ENCODE assay signal across 10 cellular contexts in the genomic region with DNA sequence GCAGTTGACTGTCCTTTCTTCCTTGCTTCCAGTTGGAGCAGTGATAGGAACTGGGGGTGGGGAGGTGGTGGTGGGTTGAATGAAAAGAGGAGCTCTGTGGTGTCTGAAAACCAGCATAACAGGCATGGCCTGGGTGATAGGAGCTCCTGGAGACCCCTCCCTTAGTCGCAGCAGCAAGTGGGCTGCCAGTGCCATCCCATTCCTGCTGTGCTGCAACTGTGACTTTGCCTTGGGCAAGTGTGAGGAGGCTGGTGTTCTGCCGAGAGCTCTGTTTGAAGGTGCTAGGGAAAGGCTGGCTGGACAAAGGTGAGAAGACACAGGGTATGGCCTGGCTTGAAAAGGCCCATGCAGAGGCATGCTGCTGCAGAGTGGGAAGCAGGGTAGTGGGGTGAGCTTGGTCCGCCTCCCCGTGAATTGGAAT. TPM values are rescaled to one million over a fixed set of nuclear protein-coding genes. Genes with fewer than 3 reads are reported as not detected.
DNase-seq lines count a peak whose midpoint lies in the region; ATAC-seq lines count a peak whose summit lies in the region.
"Had no signal": no experiment of that assay in that cellular context is flagged by ENCODE, and none has a peak within 500 bp of the region (broad histone marks: within the 10 kb centered on the region; RNA-seq: fewer than 3 reads in every experiment).

No MANE protein-coding gene starts in this region.

- DNase-seq in NCI-H1694 treated with DMSO at 0.1 percent for 48 hours (lab: John Stamatoyannopoulos, UW) (peak; percentile 35), NCI-H1694 (lab: John Stamatoyannopoulos, UW) (no peak), T-cell (no peak), right cardiac atrium (no peak), COLO829 (ENCODE audit: low spot score) (no peak), NCI-H510A treated with DMSO at 0.1 percent for 48 hours (lab: John Stamatoyannopoulos, UW) (no peak), NOMO-1 treated with dmso at 0.1 percent for 144 hours (lab: John Stamatoyannopoulos, UW; ENCODE audit: unreplicated experiment) (no peak)

- H3K27me3 Mint-ChIP-seq in T-cell, result no peaks in the 10 kb centered on the region

- H3K9ac ChIP-seq in skeletal muscle tissue (ENCODE audit: low read depth in 1 of 3, low read length in 3 of 3), result peak overlapping the region in 1 of 3 donors; percentile 47
- H3K9ac ChIP-seq: parathyroid adenoma had no signal

- H3K36me3 Mint-ChIP-seq in T-cell, result peaks cover 40% of the 10 kb centered on the region

- CTCF ChIA-PET in T-cell (lab: Charles Lee), result interaction anchor here (0.7 to 3.3 kb wide), 23 partner anchors 10 to 393 kb away, joined by 3 to 20 read pairs (median 5); a partner anchor contains a TSS

- no peaks in the 10 kb centered on the region for H3K9me3 Mint-ChIP-seq in T-cell

- 61% methylated on average over 4 of the region's 4 CpGs for WGBS in right cardiac atrium

- peaks cover 6% of the 10 kb centered on the region for H3K4me1 ChIP-seq in right cardiac atrium (ENCODE audit: control insufficient read depth, insufficient read depth, low read length)
- H3K4me1 ChIP-seq in skeletal muscle tissue (ENCODE audit: control insufficient read depth in 3 of 3, insufficient read depth in 3 of 3, low read length in 3 of 3), result peaks cover 27 to 32% (median 29%) of the 10 kb centered on the region in 3 donors

- H3K27ac ChIP-seq in right cardiac atrium (ENCODE audit: low read length) (peak overlapping the region; percentile 61), skeletal muscle tissue (ENCODE audit: low read depth, low read length) (peak overlapping the region; percentile 23)
- H3K27ac ChIP-seq: A549 had no signal

- peak overlapping the region; percentile 81 for H3K27ac Mint-ChIP-seq in T-cell

- no peaks in the 10 kb centered on the region for H3K9me3 ChIP-seq in right cardiac atrium (ENCODE audit: control insufficient read depth, low read length)
- no peaks in the 10 kb centered on the region for H3K9me3 ChIP-seq in skeletal muscle tissue (ENCODE audit: control insufficient read depth in 3 of 3, low read length in 3 of 3)
- H3K9me3 ChIP-seq: A549 had no signal

- intact Hi-C loops in right cardiac atrium (cut with DNase I), result loop anchor here in 3 of 4 donors (5.0 to 10.0 kb wide), 3 partner anchors 171 to 271 kb away; no protein-coding TSS in a partner anchor

- POLR2A ChIA-PET in T-cell (lab: Charles Lee), result interaction anchor here in 1 of 2 donors (0.6 kb wide), 1 partner anchor 33 kb away, joined by 6 read pairs; no protein-coding TSS in a partner anchor

- H3K4me3 ChIP-seq in right cardiac atrium (ENCODE audit: low read length) (no peak overlapping the region), skeletal muscle tissue (ENCODE audit: low read length in 3 of 3) (no peak overlapping the region)
- H3K4me3 ChIP-seq: A549 had no signal

- no peaks in the 10 kb centered on the region for H3K27me3 ChIP-seq in right cardiac atrium (ENCODE audit: control insufficient read depth, insufficient read depth)
- H3K27me3 ChIP-seq in skeletal muscle tissue (ENCODE audit: control insufficient read depth in 3 of 3, insufficient read depth in 3 of 3, low read length in 3 of 3), result no peaks in the 10 kb centered on the region

- H3K4me1 Mint-ChIP-seq in T-cell, result peaks cover 28 to 30% (median 29%) of the 10 kb centered on the region in 3 donors

- H3K4me3 Mint-ChIP-seq in T-cell, result peak overlapping the region in 2 of 3 donors; percentile 28 to 41

- no peak for ATAC-seq in T-cell (replicated peaks in 1 of 4)
- no peak for ATAC-seq in right cardiac atrium

- H3K36me3 ChIP-seq in skeletal muscle tissue (ENCODE audit: control insufficient read depth in 3 of 3, insufficient read depth in 3 of 3, low read length in 3 of 3), result peaks cover 30 to 37% (median 34%) of the 10 kb centered on the region in 3 donors

RNA-seq across cellular contexts. Expression of a gene that starts 2.7 kb away (rescaled TPM):
- total RNA-seq in T-cell (10 to 100 TPM in 3 of 5 donors, 1 to 10 TPM in 2; 8.1 to 23.8 (median 14.7) TPM), right cardiac atrium (1 to 10 TPM; 1.3 to 2.6 (median 1.7) TPM), skeletal muscle tissue (6.3 TPM)
- 0.95 TPM for polyA plus RNA-seq in right cardiac atrium

RNA-seq across cellular contexts. Expression of a gene that starts 39.7 kb away (rescaled TPM):
- total RNA-seq in T-cell (10 to 100 TPM; 56.3 to 72.8 (median 62.9) TPM), right cardiac atrium (10 to 100 TPM; 55.0 to 79.1 (median 64.4) TPM), skeletal muscle tissue (73.1 TPM)
- polyA plus RNA-seq in right cardiac atrium, result 50.8 TPM
